ENCODE assay signal across 8 cellular contexts in the genomic region with DNA sequence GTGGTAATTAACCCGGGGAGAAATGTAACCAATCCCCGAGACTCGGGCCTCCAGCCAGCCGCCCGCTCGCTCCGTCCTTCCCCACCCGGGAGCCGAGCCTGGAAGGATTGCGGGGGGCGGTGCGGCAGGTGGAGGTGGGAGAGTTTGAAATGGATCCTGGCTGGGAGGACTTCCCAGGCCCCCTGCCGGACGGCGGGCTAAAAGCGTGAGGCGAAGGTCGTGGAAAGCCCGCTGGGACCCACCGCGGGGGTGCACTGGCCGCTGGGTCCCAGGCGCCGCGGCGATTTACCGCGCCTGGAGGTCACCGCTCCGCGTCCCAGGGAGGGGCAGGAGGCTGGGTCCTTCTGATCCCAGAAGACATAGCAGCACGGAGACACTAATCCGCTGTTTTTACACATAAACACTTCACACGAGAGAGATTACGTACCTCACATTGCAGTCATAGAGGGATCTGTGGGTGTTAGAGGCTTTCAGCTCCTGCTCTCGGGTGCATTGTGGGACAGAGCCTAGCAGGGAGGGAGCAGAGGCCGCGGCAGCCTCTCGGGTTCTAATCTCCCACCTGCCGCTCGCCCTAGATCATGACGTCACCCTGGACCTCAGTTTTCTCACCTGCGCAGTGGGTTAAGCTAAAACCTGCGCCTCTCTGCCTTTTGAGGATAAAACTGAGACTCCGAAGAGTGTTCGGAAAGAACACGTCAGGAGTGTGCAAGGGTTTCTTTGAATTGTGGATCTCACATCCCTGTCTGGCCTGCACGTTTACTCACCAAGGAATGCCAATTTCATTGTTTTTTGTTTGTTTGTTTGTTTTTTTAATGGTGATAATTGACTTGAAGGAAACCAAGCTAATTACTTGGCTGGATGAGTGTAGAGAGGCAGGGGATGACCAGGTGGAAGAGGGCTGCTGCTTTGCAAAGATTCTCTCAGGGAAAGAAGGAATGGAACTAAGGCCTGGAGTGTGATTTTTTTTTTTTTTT. TPM values are rescaled to one million over a fixed set of nuclear protein-coding genes. Genes with fewer than 3 reads are reported as not detected.
DNase-seq lines count a peak whose midpoint lies in the region; ATAC-seq and TF ChIP-seq lines count a peak whose summit lies in the region.

No MANE protein-coding gene starts in this region.

- no peaks in the 10 kb centered on the region for H3K9me3 Mint-ChIP-seq in CD4-positive, alpha-beta T cell
- no peaks in the 10 kb centered on the region for H3K9me3 Mint-ChIP-seq in activated naive CD4-positive, alpha-beta T cell treated with anti-CD3 and anti-CD28 coated beads, Interleukin-2, amount 10 ng/mL, durations not matched to agents 7 days and 5 days

- TF ChIP-seq POLR2A in Peyer's patch (IDR thresholded peaks at IDR 0.05), result peak; percentile 0 to 5

- no peaks in the 10 kb centered on the region for H3K9me3 ChIP-seq in CD4-positive, alpha-beta T cell (ENCODE audit: control insufficient read depth, low read length)
- H3K9me3 ChIP-seq in Peyer's patch (no peaks in the 10 kb centered on the region), heart right ventricle (no peaks in the 10 kb centered on the region), psoas muscle (no peaks in the 10 kb centered on the region)

- peak overlapping the region; percentile 96 for H3K4me3 Mint-ChIP-seq in CD4-positive, alpha-beta T cell
- peak overlapping the region; percentile 63 for H3K4me3 Mint-ChIP-seq in activated naive CD4-positive, alpha-beta T cell treated with anti-CD3 and anti-CD28 coated beads, Interleukin-2, amount 10 ng/mL, durations not matched to agents 7 days and 5 days

- peak in 8 of 10 experiments; percentile 2 to 40 (median 16) for DNase-seq in CD4-positive, alpha-beta T cell
- DNase-seq in Peyer's patch (peak in 2 of 3 donors; percentile 41 to 69), heart right ventricle (peak; percentile 24 to 47), psoas muscle (peak; percentile 33 to 62), NCI-H446 treated with DMSO at 0.1 percent for 48 hours (lab: John Stamatoyannopoulos, UW) (no peak)
- DNase-seq in activated naive CD4-positive, alpha-beta T cell treated with anti-CD3 and anti-CD28 coated beads, Interleukin-2, amount 10 ng/mL, durations not matched to agents 7 days and 5 days, result peak; percentile 35

- intact Hi-C loops in CD4-positive, alpha-beta T cell (cut with DNase I, micrococcal nuclease), result no loop called here
- intact Hi-C loops in heart right ventricle (cut with DNase I), result no loop called here
- intact Hi-C loops in psoas muscle (cut with DNase I), result no loop called here

- H3K4me1 Mint-ChIP-seq in CD4-positive, alpha-beta T cell (ENCODE audit: low read depth), result peaks cover 23% of the 10 kb centered on the region
- H3K4me1 Mint-ChIP-seq in activated naive CD4-positive, alpha-beta T cell treated with anti-CD3 and anti-CD28 coated beads, Interleukin-2, amount 10 ng/mL, durations not matched to agents 7 days and 5 days, result peaks cover 13% of the 10 kb centered on the region

- CTCF ChIA-PET in CD4-positive, alpha-beta T cell (lab: Charles Lee), result interaction anchor here (0.8 to 2.4 kb wide), 5 partner anchors 12 to 150 kb away, joined by 3 to 6 read pairs (median 3); a partner anchor contains a TSS
- CTCF ChIA-PET in activated naive CD4-positive, alpha-beta T cell treated with anti-CD3 and anti-CD28 coated beads, Interleukin-2, amount 10 ng/mL, durations not matched to agents 7 days and 5 days (lab: Charles Lee), result interaction anchor here (0.7 to 3.4 kb wide), 3 partner anchors 12 to 24 kb away, joined by 3 to 11 read pairs (median 3); no protein-coding TSS in a partner anchor

- H3K36me3 ChIP-seq in Peyer's patch (no peaks in the 10 kb centered on the region), heart right ventricle (no peaks in the 10 kb centered on the region), psoas muscle (ENCODE audit: insufficient read depth in 1 of 2, low read depth in 1 of 2) (no peaks in the 10 kb centered on the region)

- no peak overlapping the region for H3K27ac ChIP-seq in CD4-positive, alpha-beta T cell (ENCODE audit: low read depth, low read length)
- peak overlapping the region; percentile 73 to 95 (median 86) for H3K27ac ChIP-seq in Peyer's patch
- peak overlapping the region; percentile 85 to 94 (median 91) for H3K27ac ChIP-seq in heart right ventricle
- peak overlapping the region; percentile 98 for H3K27ac ChIP-seq in psoas muscle

- no peaks in the 10 kb centered on the region for H3K36me3 Mint-ChIP-seq in CD4-positive, alpha-beta T cell (ENCODE audit: low read depth)
- H3K36me3 Mint-ChIP-seq in activated naive CD4-positive, alpha-beta T cell treated with anti-CD3 and anti-CD28 coated beads, Interleukin-2, amount 10 ng/mL, durations not matched to agents 7 days and 5 days, result no peaks in the 10 kb centered on the region

- H3K4me3 ChIP-seq in Peyer's patch, result peak overlapping the region; percentile 45 to 65 (median 59)
- peak overlapping the region; percentile 51 to 90 (median 73) for H3K4me3 ChIP-seq in heart right ventricle
- peak overlapping the region; percentile 78 for H3K4me3 ChIP-seq in psoas muscle

- H3K27ac Mint-ChIP-seq in CD4-positive, alpha-beta T cell, result peak overlapping the region; percentile 87
- no peak overlapping the region for H3K27ac Mint-ChIP-seq in activated naive CD4-positive, alpha-beta T cell treated with anti-CD3 and anti-CD28 coated beads, Interleukin-2, amount 10 ng/mL, durations not matched to agents 7 days and 5 days

- 8 to 9% methylated on average over 48 of the region's 48 CpGs for WGBS in heart right ventricle, 2 donors
- 5 to 8% (median 6%) methylated on average over 46 to 48 of the region's 48 CpGs for WGBS in psoas muscle, 3 donors

- peaks cover 21% of the 10 kb centered on the region for H3K27me3 Mint-ChIP-seq in CD4-positive, alpha-beta T cell
- peaks cover 61% of the 10 kb centered on the region for H3K27me3 Mint-ChIP-seq in activated naive CD4-positive, alpha-beta T cell treated with anti-CD3 and anti-CD28 coated beads, Interleukin-2, amount 10 ng/mL, durations not matched to agents 7 days and 5 days

- H3K4me1 ChIP-seq in Peyer's patch, result peaks cover 0 to 11% (median 2%) of the 10 kb centered on the region in 4 donors
- peaks cover 0 to 22% (median 5%) of the 10 kb centered on the region in 9 donors for H3K4me1 ChIP-seq in heart right ventricle
- peaks cover 25% of the 10 kb centered on the region for H3K4me1 ChIP-seq in psoas muscle

- POLR2A ChIA-PET in CD4-positive, alpha-beta T cell (lab: Charles Lee), result interaction anchor here (0.7 to 3.5 kb wide), 2 partner anchors 17 to 57 kb away, joined by 3 to 12 read pairs; a partner anchor contains a TSS

- peak; percentile 53 for ATAC-seq in CD4-positive, alpha-beta T cell (ENCODE audit: poor library complexity)
- ATAC-seq in GM19328 (IDR thresholded peaks at IDR 0.05; ENCODE audit: unreplicated experiment) (peak; percentile 52), HG03439 (IDR thresholded peaks at IDR 0.05; ENCODE audit: unreplicated experiment) (peak; percentile 42), heart right ventricle (peak; percentile 44 to 66 (median 60)), psoas muscle (peak; percentile 21 to 42 (median 32))

- peak; percentile 66 for TF ChIP-seq CTCF in CD4-positive, alpha-beta T cell (IDR thresholded peaks at IDR 0.05)
- TF ChIP-seq CTCF in Peyer's patch (IDR thresholded peaks at IDR 0.05), result peak in 4 of 6 experiments; percentile 3 to 48 (median 38)
- TF ChIP-seq CTCF in heart right ventricle (IDR thresholded peaks at IDR 0.05), result peak in 6 of 9 donors; percentile 25 to 50 (median 38)
- TF ChIP-seq CTCF in psoas muscle (IDR thresholded peaks at IDR 0.05), result peak; percentile 25

- H3K27me3 ChIP-seq in CD4-positive, alpha-beta T cell (ENCODE audit: control insufficient read depth, insufficient read depth, low read length), result peaks cover 7% of the 10 kb centered on the region
- H3K27me3 ChIP-seq in Peyer's patch, result no peaks in the 10 kb centered on the region
- no peaks in the 10 kb centered on the region for H3K27me3 ChIP-seq in heart right ventricle
- no peaks in the 10 kb centered on the region for H3K27me3 ChIP-seq in psoas muscle (ENCODE audit: insufficient read depth in 3 of 3, low read length in 2 of 3)

RNA-seq across cellular contexts. Expression of a gene that starts 17.1 kb away (rescaled TPM):
- total RNA-seq in CD4-positive, alpha-beta T cell, result 10 to 100 TPM; 15.7 to 16.5 TPM
- 10 to 100 TPM; 20.6 to 32.3 (median 27.1) TPM for total RNA-seq in Peyer's patch
- 10 to 100 TPM; 19.6 to 37.0 (median 25.4) TPM for total RNA-seq in heart right ventricle
- polyA plus RNA-seq in heart right ventricle, result 10 to 100 TPM; 19.7 to 49.6 TPM
- total RNA-seq in psoas muscle, result 10 to 100 TPM; 11.9 to 46.3 (median 32.3) TPM
- 10 to 100 TPM in 2 of 3 donors, 1 to 10 TPM in 1; 7.2 to 23.4 (median 12.9) TPM for polyA plus RNA-seq in psoas muscle

RNA-seq across cellular contexts. Expression of a gene that starts 19.3 kb away (rescaled TPM):
- not detected for total RNA-seq in CD4-positive, alpha-beta T cell
- total RNA-seq in Peyer's patch (not detected), heart right ventricle (under 1 TPM in 4 of 10 donors, not detected in 6; 0.02 to 0.07 (median 0.03) TPM), psoas muscle (100 to 1,000 TPM in 3 of 4 donors, 10 to 100 TPM in 1; 29.3 to 442 (median 247) TPM)
- polyA plus RNA-seq in heart right ventricle (under 1 TPM in 1 of 2 donors, not detected in 1; 0.01 TPM), psoas muscle (10 to 100 TPM in 2 of 3 donors, 1 to 10 TPM in 1; 2.7 to 33.1 (median 22.0) TPM)

RNA-seq across cellular contexts. Expression of a gene that starts 44.4 kb away (rescaled TPM):
- under 1 TPM; 0.49 to 0.50 TPM for total RNA-seq in CD4-positive, alpha-beta T cell
- total RNA-seq in Peyer's patch, result not detected
- total RNA-seq in heart right ventricle, result not detected
- not detected for polyA plus RNA-seq in heart right ventricle
- total RNA-seq in psoas muscle, result under 1 TPM in 2 of 4 donors, not detected in 2; 0.26 to 0.30 TPM
- polyA plus RNA-seq in psoas muscle, result not detected

RNA-seq across cellular contexts. Expression of a gene that starts 59.1 kb away (rescaled TPM):
- total RNA-seq in CD4-positive, alpha-beta T cell, result not detected
- total RNA-seq in Peyer's patch, result not detected
- under 1 TPM in 4 of 10 donors, not detected in 6; 0.04 to 0.09 (median 0.07) TPM for total RNA-seq in heart right ventricle
- polyA plus RNA-seq in heart right ventricle, result under 1 TPM in 1 of 2 donors, not detected in 1; under 0.01 TPM
- 100 to 1,000 TPM in 2 of 4 donors, 10 to 100 TPM in 2; 56.3 to 269 (median 158) TPM for total RNA-seq in psoas muscle
- 10 to 100 TPM; 11.9 to 48.1 (median 25.5) TPM for polyA plus RNA-seq in psoas muscle

Comparison
In these comparisons a context has a peak if more than half of its experiments do, and no peak if none do; other contexts are left out.
1. RNA of a gene that starts 19.3 kb away (total RNA-seq): 29.3 to 442 TPM in psoas muscle; not detected in Peyer's patch, 0.02 to 0.07 TPM in heart right ventricle and not detected in CD4-positive, alpha-beta T cell; every median in the first group is over 10 times any median in the second.
2. Peak in every context shown above with its lines, with median percentiles within 50 percentile points of each other: ATAC-seq, CTCF ChIP-seq and H3K4me3 ChIP-seq.